22 cellular contexts compared by ENCODE assay signal in the genomic region with DNA sequence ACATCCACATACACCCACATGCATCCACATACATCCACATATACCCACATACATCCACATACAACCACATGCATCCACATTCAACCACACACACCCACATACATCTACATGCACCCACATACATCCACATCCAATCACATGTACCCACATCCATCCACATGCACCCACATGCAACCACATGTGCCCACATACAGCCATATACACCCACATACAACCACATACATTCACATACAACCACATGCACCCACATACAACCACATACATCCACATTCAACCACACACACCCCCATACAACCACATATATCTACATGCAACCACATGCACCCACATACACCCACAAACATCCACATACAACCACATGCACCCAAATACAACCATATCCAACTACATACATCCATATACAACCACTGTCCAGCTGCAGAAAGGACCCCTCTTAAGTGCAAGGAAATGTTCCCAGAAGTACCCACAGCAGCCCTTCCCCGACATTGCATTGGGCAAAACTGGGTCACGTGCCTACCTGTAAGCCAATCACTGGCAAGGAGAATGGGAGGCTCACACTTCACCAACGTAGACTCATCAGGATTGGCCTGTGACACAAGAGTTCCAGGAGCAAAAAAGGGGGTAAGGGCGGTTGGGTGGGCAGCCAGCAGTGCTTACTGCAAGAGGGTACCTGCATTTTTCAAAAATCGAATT. TPM values are rescaled to one million over a fixed set of nuclear protein-coding genes. Genes with fewer than 3 reads are reported as not detected.
DNase-seq lines count a peak whose midpoint lies in the region; FAIRE-seq and TF ChIP-seq lines count a peak whose summit lies in the region.
"Had no signal": no experiment of that assay in that cellular context is flagged by ENCODE, and none has a peak within 500 bp of the region (broad histone marks: within the 10 kb centered on the region; RNA-seq: fewer than 3 reads in every experiment).

No MANE protein-coding gene starts in this region.

- CTCF ChIA-PET in HEK293 (lab: Yijun Ruan, JAX): interaction anchor here (1.0 kb wide), 1 partner anchor 18 kb away, joined by 4 read pairs; a partner anchor contains a TSS

- H3K4me3 ChIP-seq in HEK293 (ENCODE audit: low read depth, low read length) (no peak overlapping the region), bronchial epithelial cell (ENCODE audit: low read depth, low read length) (no peak overlapping the region), neuronal stem cell (ENCODE audit: low read length in 2 of 2) (peak overlapping the region in 1 of 2 donors; percentile 10)
- H3K4me3 ChIP-seq: GM23248 had no signal

- no peak overlapping the region for H3K9ac ChIP-seq in neuronal stem cell (ENCODE audit: low read depth, low read length, poor library complexity)
- H3K9ac ChIP-seq: GM23248 had no signal

- WGBS in neuronal stem cell (ENCODE audit: extremely low coverage in 2 of 2, insufficient read length in 2 of 2, insufficient replicate concordance in 1 of 2), 2 donors: no CpG with 5 or more reads among the region's 5 CpGs

- H4K8ac ChIP-seq in neuronal stem cell (ENCODE audit: low read depth, low read length): no peak overlapping the region

- DNase-seq in bronchial epithelial cell (ENCODE audit: low read depth) (no peak), neuronal stem cell (ENCODE audit: low spot score) (no peak), Ammon's horn (ENCODE audit: low spot score) (no peak), GM13977 (ENCODE audit: low spot score) (no peak), activated gamma-delta T cell treated with Interleukin-2 at 50 U/mL for 16 hours (no peak)
- DNase-seq: BE2C; C1 segment of cervical spinal cord; CD4-positive, CD25-positive, alpha-beta regulatory T cell; CD8-positive, alpha-beta memory T cell; COR-L47; DMS 273 treated with DMSO at 0.1 percent for 48 hours; DMS53; DND-41; EL; GM23248; HCEC 1CT; HFFc6 had no signal

- H2AK5ac ChIP-seq in neuronal stem cell (ENCODE audit: low read depth, low read length): no peak overlapping the region

- POLR2A ChIA-PET in HEK293 (lab: Yijun Ruan, JAX): no interaction called here

- H2BK12ac ChIP-seq in neuronal stem cell (ENCODE audit: low read length): no peak overlapping the region

- no peak for TF ChIP-seq RAD21 in Ishikawa (IDR thresholded peaks at IDR 0.05; ENCODE audit: low read depth)

- no peak overlapping the region for H2AFZ ChIP-seq in neuronal stem cell (ENCODE audit: low read length)
- H2AFZ ChIP-seq: GM23248 had no signal

- no peak overlapping the region for H3K27ac ChIP-seq in HEK293 (ENCODE audit: extremely low read depth, low read depth, low read length)
- no peak overlapping the region for H3K27ac ChIP-seq in neuronal stem cell (replicated peaks; ENCODE audit: low read length)
- H3K27ac ChIP-seq: GM23248 had no signal

- no peak overlapping the region for H2BK15ac ChIP-seq in neuronal stem cell (ENCODE audit: low read length)

- in situ Hi-C loops in GM13977 (cut with MboI; ENCODE audit: low pct_unique_long_range_greater_than_20kb, low sequenced_read_pairs, unreplicated experiment): no loop called here

- H3K9me3 ChIP-seq in HEK293 (ENCODE audit: control insufficient read depth, insufficient read depth, low read depth, low read length) (no peaks in the 10 kb centered on the region), neuronal stem cell (replicated peaks in 1 of 2; ENCODE audit: control insufficient read depth in 2 of 2, insufficient read depth in 1 of 2, low read depth in 1 of 2, low read length in 2 of 2) (no peaks in the 10 kb centered on the region)
- H3K9me3 ChIP-seq: BE2C had no signal

- H4K91ac ChIP-seq in neuronal stem cell (ENCODE audit: low read depth, low read length, poor library complexity): no peak overlapping the region

- FAIRE-seq in bronchial epithelial cell (lab: Jason Lieb, UNC): peak; percentile 60
- FAIRE-seq: GM12891, GM18507, H54 had no signal

- no peak overlapping the region for H3K18ac ChIP-seq in neuronal stem cell (ENCODE audit: low read length)

- H3K14ac ChIP-seq in neuronal stem cell (ENCODE audit: low read length): no peak overlapping the region

- TF ChIP-seq CTCF in HEK293 (tag by site-specific recombination; IDR thresholded peaks at IDR 0.05) (no peak), bronchial epithelial cell (IDR thresholded peaks at IDR 0.05; ENCODE audit: insufficient read depth, low read length, severe bottlenecking) (no peak), GM13977 (IDR thresholded peaks at IDR 0.05; ENCODE audit: extremely low read depth, insufficient read depth, missing control alignments) (no peak)

- H3K23ac ChIP-seq in neuronal stem cell (ENCODE audit: low read depth, low read length, poor library complexity): no peak overlapping the region

- no peaks in the 10 kb centered on the region for H3K27me3 ChIP-seq in bronchial epithelial cell (ENCODE audit: control insufficient read depth, insufficient read depth, low read length)
- peaks cover 0 to 23% (median 0%) of the 10 kb centered on the region in 3 experiments for H3K27me3 ChIP-seq in neuronal stem cell (ENCODE audit: control insufficient read depth in 3 of 3, insufficient read depth in 3 of 3, low read depth in 1 of 3, low read length in 3 of 3)

- H3K4me1 ChIP-seq in HEK293 (ENCODE audit: control insufficient read depth, insufficient read depth, low read length) (no peaks in the 10 kb centered on the region; the same call in 1 of the 2 replicates), neuronal stem cell (ENCODE audit: control insufficient read depth in 2 of 2, insufficient read depth in 1 of 2, low read depth in 1 of 2, low read length in 2 of 2) (no peaks in the 10 kb centered on the region)
- H3K4me1 ChIP-seq: BE2C had no signal

- TF ChIP-seq EP300 in Ishikawa (IDR thresholded peaks at IDR 0.05; ENCODE audit: borderline replicate concordance): no peak

- no peak overlapping the region for H3K4ac ChIP-seq in neuronal stem cell (ENCODE audit: low read length)

- no peak overlapping the region for H2BK5ac ChIP-seq in neuronal stem cell (ENCODE audit: low read length)

- H3K4me2 ChIP-seq in neuronal stem cell (ENCODE audit: insufficient read depth, low read length, poor library complexity, severe bottlenecking): no peak overlapping the region

- H3K36me3 ChIP-seq in HEK293 (ENCODE audit: control insufficient read depth in 2 of 2, insufficient read depth in 1 of 2, low read length in 2 of 2) (no peaks in the 10 kb centered on the region), bronchial epithelial cell (ENCODE audit: control insufficient read depth, insufficient read depth, low read length) (no peaks in the 10 kb centered on the region), neuronal stem cell (replicated peaks in 1 of 2; ENCODE audit: control insufficient read depth in 2 of 2, insufficient read depth in 2 of 2, low read length in 2 of 2) (no peaks in the 10 kb centered on the region)
- H3K36me3 ChIP-seq: BE2C had no signal

- H3K79me1 ChIP-seq in neuronal stem cell (ENCODE audit: low read depth, low read length): no peaks in the 10 kb centered on the region

- H2BK120ac ChIP-seq in neuronal stem cell (ENCODE audit: low read depth, low read length): peak overlapping the region; percentile 26

TF ChIP-seq in HEK293, 187 proteins besides CTCF, POLR2A, EP300 and RAD21:
- TF ChIP-seq, protein P1, sequence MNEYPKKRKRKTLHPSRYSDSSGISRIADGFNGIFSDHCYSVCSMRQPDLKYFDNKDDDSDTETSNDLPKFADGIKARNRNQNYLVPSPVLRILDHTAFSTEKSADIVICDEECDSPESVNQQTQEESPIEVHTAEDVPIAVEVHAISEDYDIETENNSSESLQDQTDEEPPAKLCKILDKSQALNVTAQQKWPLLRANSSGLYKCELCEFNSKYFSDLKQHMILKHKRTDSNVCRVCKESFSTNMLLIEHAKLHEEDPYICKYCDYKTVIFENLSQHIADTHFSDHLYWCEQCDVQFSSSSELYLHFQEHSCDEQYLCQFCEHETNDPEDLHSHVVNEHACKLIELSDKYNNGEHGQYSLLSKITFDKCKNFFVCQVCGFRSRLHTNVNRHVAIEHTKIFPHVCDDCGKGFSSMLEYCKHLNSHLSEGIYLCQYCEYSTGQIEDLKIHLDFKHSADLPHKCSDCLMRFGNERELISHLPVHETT (tag by site-specific recombination; IDR thresholded peaks at IDR 0.05): no peak
- TF ChIP-seq EGR2 (tag by site-specific recombination; IDR thresholded peaks at IDR 0.05; ENCODE audit: low read depth) (peak; percentile 96), ZNF157 (tag by site-specific recombination; IDR thresholded peaks at IDR 0.05) (0 out of 2 replicates have a peak, but pooled peaks have one; percentile 19), ZFHX2 (tag by site-specific recombination; conservative IDR thresholded peaks at IDR 0.05) (peak; percentile 91)

TF ChIP-seq in Ishikawa, 13 proteins besides CTCF, POLR2A, EP300 and RAD21:
- TF ChIP-seq, protein P2, sequence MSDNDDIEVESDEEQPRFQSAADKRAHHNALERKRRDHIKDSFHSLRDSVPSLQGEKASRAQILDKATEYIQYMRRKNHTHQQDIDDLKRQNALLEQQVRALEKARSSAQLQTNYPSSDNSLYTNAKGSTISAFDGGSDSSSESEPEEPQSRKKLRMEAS (IDR thresholded peaks at IDR 0.05): no peak
- TF ChIP-seq, protein P3, sequence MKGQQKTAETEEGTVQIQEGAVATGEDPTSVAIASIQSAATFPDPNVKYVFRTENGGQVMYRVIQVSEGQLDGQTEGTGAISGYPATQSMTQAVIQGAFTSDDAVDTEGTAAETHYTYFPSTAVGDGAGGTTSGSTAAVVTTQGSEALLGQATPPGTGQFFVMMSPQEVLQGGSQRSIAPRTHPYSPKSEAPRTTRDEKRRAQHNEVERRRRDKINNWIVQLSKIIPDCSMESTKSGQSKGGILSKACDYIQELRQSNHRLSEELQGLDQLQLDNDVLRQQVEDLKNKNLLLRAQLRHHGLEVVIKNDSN (IDR thresholded peaks at IDR 0.05): peak; percentile 50
TF ChIP-seq in Ishikawa: peak in this region for 1.

RNA-seq across cellular contexts. Expression of a gene that starts 18.1 kb away (rescaled TPM):
- total RNA-seq in bronchial epithelial cell: 0.26 and 2.2 TPM in 2 replicates
- polyA plus RNA-seq in neuronal stem cell (2013, experiment 1 of 2): 0.22 TPM
- 0.18 TPM for polyA plus RNA-seq in neuronal stem cell (2013, experiment 2 of 2)
- total RNA-seq: CD4-positive, CD25-positive, alpha-beta regulatory T cell; CD8-positive, alpha-beta memory T cell had no signal
- polyA plus RNA-seq: CD4-positive, CD25-positive, alpha-beta regulatory T cell; CD8-positive, alpha-beta memory T cell had no signal
